ENCODE assay signal across 9 cellular contexts in genomic region chr1:108041360-108042143, GRCh38.
DNase-seq lines count a peak whose midpoint lies in the region; ATAC-seq and TF ChIP-seq lines count a peak whose summit lies in the region.
"Had no signal": no experiment of that assay in that cellular context is flagged by ENCODE, and none has a peak within 500 bp of the region (broad histone marks: within the 10 kb centered on the region; RNA-seq: fewer than 3 reads in every experiment).

No MANE protein-coding gene starts in this region.

- POLR2A ChIA-PET in naive thymus-derived CD8-positive, alpha-beta T cell (lab: Charles Lee) = interaction anchor here (0.9 kb wide), 1 partner anchor 74 kb away, joined by 3 read pairs; no protein-coding TSS in a partner anchor

- DNase-seq in GM13977 (ENCODE audit: low spot score) (peak; percentile 16), LNCaP clone FGC (ENCODE audit: low read depth) (peak; percentile 50), iPS-NIHi11 (ENCODE audit: low spot score) (no peak)
- peak; percentile 10 for DNase-seq in activated naive CD8-positive, alpha-beta T cell treated with anti-CD3 and anti-CD28 coated beads for 36 hours
- peak in 1 of 10 donors; percentile 12 for DNase-seq in naive thymus-derived CD8-positive, alpha-beta T cell
- DNase-seq: psoas muscle had no signal

- H3K4me3 Mint-ChIP-seq in activated naive CD8-positive, alpha-beta T cell treated with anti-CD3 and anti-CD28 coated beads for 36 hours = peak overlapping the region; percentile 19
- peak overlapping the region in 9 of 10 donors; percentile 1 to 52 (median 37) for H3K4me3 Mint-ChIP-seq in naive thymus-derived CD8-positive, alpha-beta T cell

- peak in 1 of 2 donors; percentile 42 for ATAC-seq in naive thymus-derived CD8-positive, alpha-beta T cell
- ATAC-seq in HG03175 (IDR thresholded peaks at IDR 0.05; ENCODE audit: unreplicated experiment) (no peak), HG03469 (IDR thresholded peaks at IDR 0.05; ENCODE audit: unreplicated experiment) (no peak)
- ATAC-seq: Panc1, psoas muscle had no signal

- H3K4me3 ChIP-seq in LNCaP clone FGC (ENCODE audit: low read depth, low read length) = no peak overlapping the region
- H3K4me3 ChIP-seq: psoas muscle had no signal

- peaks cover 5% of the 10 kb centered on the region for H3K36me3 Mint-ChIP-seq in activated naive CD8-positive, alpha-beta T cell treated with anti-CD3 and anti-CD28 coated beads for 36 hours
- H3K36me3 Mint-ChIP-seq in naive thymus-derived CD8-positive, alpha-beta T cell = peaks cover 0 to 1% (median 0%) of the 10 kb centered on the region in 3 donors

- H3K27ac Mint-ChIP-seq in activated naive CD8-positive, alpha-beta T cell treated with anti-CD3 and anti-CD28 coated beads for 36 hours = peak overlapping the region; percentile 73
- H3K27ac Mint-ChIP-seq in naive thymus-derived CD8-positive, alpha-beta T cell = peak overlapping the region; percentile 6 to 81 (median 72)

- TF ChIP-seq CTCF in GM13977 (IDR thresholded peaks at IDR 0.05; ENCODE audit: extremely low read depth, insufficient read depth, missing control alignments) (no peak), LNCaP clone FGC (IDR thresholded peaks at IDR 0.05; ENCODE audit: control insufficient read depth, extremely low read depth, insufficient read depth) (no peak)

- H3K27me3 Mint-ChIP-seq in activated naive CD8-positive, alpha-beta T cell treated with anti-CD3 and anti-CD28 coated beads for 36 hours = no peaks in the 10 kb centered on the region
- peaks cover 0 to 1% (median 0%) of the 10 kb centered on the region in 5 donors for H3K27me3 Mint-ChIP-seq in naive thymus-derived CD8-positive, alpha-beta T cell

- in situ Hi-C loops in GM13977 (cut with MboI; ENCODE audit: low pct_unique_long_range_greater_than_20kb, low sequenced_read_pairs, unreplicated experiment) = no loop called here

- peaks cover 36% of the 10 kb centered on the region for H3K4me1 Mint-ChIP-seq in activated naive CD8-positive, alpha-beta T cell treated with anti-CD3 and anti-CD28 coated beads for 36 hours
- peaks cover 20 to 45% (median 44%) of the 10 kb centered on the region in 4 donors for H3K4me1 Mint-ChIP-seq in naive thymus-derived CD8-positive, alpha-beta T cell

- peaks cover 6% of the 10 kb centered on the region for H3K9me3 Mint-ChIP-seq in activated naive CD8-positive, alpha-beta T cell treated with anti-CD3 and anti-CD28 coated beads for 36 hours
- no peaks in the 10 kb centered on the region for H3K9me3 Mint-ChIP-seq in naive thymus-derived CD8-positive, alpha-beta T cell
